Comparison of ENCODE assay signal across 21 cellular contexts in genomic region chr12:67645571-67645970, GRCh38. TPM values are rescaled to one million over a fixed set of nuclear protein-coding genes. Genes with fewer than 3 reads are reported as not detected.
DNase-seq lines count a peak whose midpoint lies in the region; ATAC-seq, FAIRE-seq and TF ChIP-seq lines count a peak whose summit lies in the region.
"Had no signal": no experiment of that assay in that cellular context is flagged by ENCODE, and none has a peak within 500 bp of the region (broad histone marks: within the 10 kb centered on the region; RNA-seq: fewer than 3 reads in every experiment).

No MANE protein-coding gene starts in this region.

- dilution Hi-C loops in keratinocyte (cut with MboI; ENCODE audit: extremely low pct_ligation_motif_present, low sequenced_read_pairs), result no loop called here

- no peaks in the 10 kb centered on the region for H3K36me3 ChIP-seq in bronchial epithelial cell (ENCODE audit: control insufficient read depth, insufficient read depth, low read length)
- no peaks in the 10 kb centered on the region for H3K36me3 ChIP-seq in keratinocyte (ENCODE audit: control insufficient read depth in 2 of 2, extremely low read depth in 1 of 2, insufficient read depth in 2 of 2, low read length in 2 of 2)

- no peak for FAIRE-seq in bronchial epithelial cell (lab: Jason Lieb, UNC)
- peak; percentile 65 for FAIRE-seq in keratinocyte (lab: Jason Lieb, UNC)
- FAIRE-seq: colon had no signal

- peaks cover 18% of the 10 kb centered on the region for H3K4me1 Mint-ChIP-seq in HFFc6 (ENCODE audit: low read depth)

- peak overlapping the region; percentile 66 for H3K27ac Mint-ChIP-seq in HFFc6
- H3K27ac Mint-ChIP-seq: activated naive CD8-positive, alpha-beta T cell treated with anti-CD3 and anti-CD28 coated beads, Interleukin-2, amount 10 ng/mL, durations not matched to agents 7 days and 5 days; stimulated activated naive CD8-positive, alpha-beta T cell treated with anti-CD3 and anti-CD28 coated beads, Interleukin-15, Interleukin-2, amounts not matched to agents 100 ng/mL and 50 ng/mL, for 24 hours had no signal

- H3K4me2 ChIP-seq in keratinocyte (ENCODE audit: control insufficient read depth, extremely low read depth, insufficient read depth, low read depth, low read length), result no peak overlapping the region
- H3K4me2 ChIP-seq: KMS-11 had no signal

- H3K4me3 Mint-ChIP-seq in HFFc6, result no peak overlapping the region
- H3K4me3 Mint-ChIP-seq: activated naive CD8-positive, alpha-beta T cell treated with anti-CD3 and anti-CD28 coated beads, Interleukin-2, amount 10 ng/mL, durations not matched to agents 7 days and 5 days; stimulated activated naive CD8-positive, alpha-beta T cell treated with anti-CD3 and anti-CD28 coated beads, Interleukin-15, Interleukin-2, amounts not matched to agents 100 ng/mL and 50 ng/mL, for 24 hours had no signal

- peaks cover 2% of the 10 kb centered on the region for H3K9me1 ChIP-seq in keratinocyte (ENCODE audit: control insufficient read depth, extremely low read depth, insufficient read depth, low read length)

- H3K9me3 Mint-ChIP-seq in HFFc6, result no peaks in the 10 kb centered on the region
- H3K9me3 Mint-ChIP-seq: activated naive CD8-positive, alpha-beta T cell treated with anti-CD3 and anti-CD28 coated beads, Interleukin-2, amount 10 ng/mL, durations not matched to agents 7 days and 5 days; stimulated activated naive CD8-positive, alpha-beta T cell treated with anti-CD3 and anti-CD28 coated beads, Interleukin-15, Interleukin-2, amounts not matched to agents 100 ng/mL and 50 ng/mL, for 24 hours had no signal

- in situ Hi-C loops in GM13977 (cut with MboI; ENCODE audit: low pct_unique_long_range_greater_than_20kb, low sequenced_read_pairs, unreplicated experiment), result no loop called here

- no peak overlapping the region for H2AFZ ChIP-seq in keratinocyte (ENCODE audit: control insufficient read depth, low read length)

- H3K4me1 ChIP-seq in keratinocyte (ENCODE audit: control insufficient read depth, extremely low read depth, insufficient read depth, low read length), result peaks cover 11% of the 10 kb centered on the region

- intact Hi-C loops in posterior cingulate gyrus (cut with DNase I), result loop anchor here (10.0 kb wide), 2 partner anchors 211 to 291 kb away; no protein-coding TSS in a partner anchor

- no peaks in the 10 kb centered on the region for H4K20me1 ChIP-seq in keratinocyte (ENCODE audit: control insufficient read depth, extremely low read depth, insufficient read depth, low read length)

- peaks cover 8% of the 10 kb centered on the region for H3K36me3 Mint-ChIP-seq in HFFc6 (ENCODE audit: low read depth)

- no peak for TF ChIP-seq CTCF in HFFc6 (IDR thresholded peaks at IDR 0.05)
- TF ChIP-seq CTCF in bronchial epithelial cell (IDR thresholded peaks at IDR 0.05; ENCODE audit: insufficient read depth, low read length, severe bottlenecking), result no peak
- no peak for TF ChIP-seq CTCF in keratinocyte (optimal IDR thresholded peaks at IDR 0.05 in 1 of 3, IDR thresholded peaks at IDR 0.05 in 1 of 3, conservative IDR thresholded peaks at IDR 0.05 in 1 of 3; ENCODE audit: extremely low read depth in 1 of 3, insufficient read depth in 2 of 3, low read length in 3 of 3)
- TF ChIP-seq CTCF in GM13977 (IDR thresholded peaks at IDR 0.05; ENCODE audit: extremely low read depth, insufficient read depth, missing control alignments), result no peak

- H3K27ac ChIP-seq in keratinocyte (ENCODE audit: control insufficient read depth, insufficient read depth, low read length), result no peak overlapping the region
- H3K27ac ChIP-seq: KMS-11 had no signal

- H3K27me3 Mint-ChIP-seq in HFFc6 (ENCODE audit: insufficient read depth), result peaks cover 3% of the 10 kb centered on the region
- H3K27me3 Mint-ChIP-seq: stimulated activated naive CD8-positive, alpha-beta T cell treated with anti-CD3 and anti-CD28 coated beads, Interleukin-15, Interleukin-2, amounts not matched to agents 100 ng/mL and 50 ng/mL, for 24 hours had no signal

- no peak overlapping the region for H3K4me3 ChIP-seq in bronchial epithelial cell (ENCODE audit: low read depth, low read length)
- H3K4me3 ChIP-seq in keratinocyte (ENCODE audit: control insufficient read depth in 2 of 3, extremely low read depth in 1 of 3, insufficient read depth in 2 of 3, low read depth in 1 of 3, low read length in 3 of 3), result no peak overlapping the region

- DNase-seq in AG08395 (ENCODE audit: low spot score) (peak; percentile 70), HFFc6 (peak; percentile 67), bronchial epithelial cell (ENCODE audit: low read depth) (peak; percentile 36), keratinocyte (ENCODE audit: low read depth, low spot score) (no peak), GM13977 (ENCODE audit: low spot score) (no peak), middle frontal gyrus (ENCODE audit: extremely low spot score, low spot score) (no peak), posterior cingulate gyrus (no peak)
- DNase-seq: ACHN; activated CD4-positive, alpha-beta T cell treated with anti-CD3 and anti-CD28 coated beads for 48 hours; activated naive CD8-positive, alpha-beta T cell treated with anti-CD3 and anti-CD28 coated beads, Interleukin-2, amount 10 ng/mL, durations not matched to agents 7 days and 5 days; activated T-cell treated with anti-CD3 and anti-CD28 coated beads, Interleukin-2, amount 50 U/mL, for 1 hour; Caco-2; hypothalamus; NCI-H146; NCI-H446 treated with DMSO at 0.1 percent for 48 hours; SIG-M5 had no signal

- no peak overlapping the region for H3K9ac ChIP-seq in keratinocyte (ENCODE audit: control insufficient read depth, extremely low read depth, insufficient read depth, low read length)
- H3K9ac ChIP-seq: KMS-11 had no signal

- H3K27me3 ChIP-seq in bronchial epithelial cell (ENCODE audit: control insufficient read depth, insufficient read depth, low read length) (no peaks in the 10 kb centered on the region), keratinocyte (ENCODE audit: control insufficient read depth, extremely low read depth, insufficient read depth, low read length) (no peaks in the 10 kb centered on the region)

- ATAC-seq in HG02588 (IDR thresholded peaks at IDR 0.05; ENCODE audit: unreplicated experiment), result no peak
- ATAC-seq: left lobe of liver had no signal

- H3K79me2 ChIP-seq in keratinocyte (ENCODE audit: control insufficient read depth, insufficient read depth, low read length), result peaks cover 15% of the 10 kb centered on the region

- no peaks in the 10 kb centered on the region for H3K9me3 ChIP-seq in keratinocyte (ENCODE audit: control insufficient read depth, low read depth, low read length)
- H3K9me3 ChIP-seq: Caco-2 had no signal

RNA-seq across cellular contexts. Expression of gene DYRK2, which starts 3.0 kb away (rescaled TPM):
- total RNA-seq in HFFc6 (2021; fragmentation: NEBNext Ultra II Directional; extraction: Animal tissue kit (Norgen Biotek cat#: 25700)), result 10 to 100 TPM; 30.4 to 40.1 (median 31.6) TPM
- 17.6 and 23.8 TPM in 2 replicates for total RNA-seq in bronchial epithelial cell
- polyA plus RNA-seq in keratinocyte, result 22.1 to 22.7 TPM (median 22.1 TPM) in 3 replicates
- polyA plus RNA-seq in keratinocyte (2011; ENCODE audit: low read depth), result 8.7 TPM
- polyA plus RNA-seq in keratinocyte (2011; cell fraction: cytosol; rRNA removed), result 11.9 and 14.9 TPM in 2 replicates
- polyA plus RNA-seq in keratinocyte (2011; cell fraction: nucleus; rRNA removed), result 24.2 and 25.2 TPM in 2 replicates
- 8.5 and 18.2 TPM in 2 replicates for polyA plus RNA-seq in keratinocyte (2012; ENCODE audit: low replicate concordance)
- polyA minus RNA-seq in keratinocyte, result 37.4 to 53.0 TPM (median 43.3 TPM) in 3 replicates
- 15.2 TPM for polyA minus RNA-seq in keratinocyte (2011; cell fraction: cytosol; rRNA and poly(A)+ RNA removed)
- polyA minus RNA-seq in keratinocyte (2011; cell fraction: nucleus; rRNA and poly(A)+ RNA removed), result 19.2 and 30.8 TPM in 2 replicates

Comparison
In these comparisons a context has a peak if more than half of its experiments do, and no peak if none do; other contexts are left out.
1. DNase-seq: peak in AG08395 (single experiment), HFFc6 (single experiment) and bronchial epithelial cell (single experiment); none in keratinocyte (single experiment), GM13977 (single experiment), middle frontal gyrus (single experiment) and posterior cingulate gyrus (0 of 10).